In genomic region chr20:55153321-55153720, GRCh38 we compare ENCODE assay signal across 19 cellular contexts.
"Had no signal": no experiment of that assay in that cellular context is flagged by ENCODE, and none has a peak within 500 bp of the region (broad histone marks: within the 10 kb centered on the region; RNA-seq: fewer than 3 reads in every experiment).

No MANE protein-coding gene starts in this region.

- H3K27me3 ChIP-seq: body of pancreas, gastroesophageal sphincter, sigmoid colon, tibial artery had no signal

- H3K4me3 ChIP-seq: body of pancreas, gastroesophageal sphincter, sigmoid colon, tibial artery had no signal

- H3K36me3 ChIP-seq: gastroesophageal sphincter, sigmoid colon, tibial artery had no signal

- DNase-seq: activated CD4-positive, alpha-beta T cell treated with anti-CD3 and anti-CD28 coated beads for 36 hours; activated CD4-positive, alpha-beta T cell treated with anti-CD3 and anti-CD28 coated beads, Interleukin-2, amount 50 U/mL, for 48 hours; activated naive CD4-positive, alpha-beta T cell treated with Interleukin-2 at 50 U/mL for 16 hours; activated naive CD8-positive, alpha-beta T cell treated with anti-CD3 and anti-CD28 coated beads for 36 hours; activated T-cell treated with anti-CD3 and anti-CD28 coated beads, Interleukin-2, amount 50 U/mL, for 48 hours; amniotic stem cell; body of pancreas; head of caudate nucleus; hypothalamus; left cardiac atrium; nephron progenitor cell; nucleus accumbens; posterior cingulate gyrus; sigmoid colon; stimulated activated CD4-positive, alpha-beta T cell treated with anti-CD3 and anti-CD28 coated beads, Interleukin-4, amount 100 ng/mL, for 1 hour; stimulated activated naive CD8-positive, alpha-beta T cell treated with anti-CD3 and anti-CD28 coated beads, Interleukin-15, Interleukin-2, amounts not matched to agents 100 U/mL and 50 U/mL, for 24 hours; T1000; tibial artery had no signal

- H3K9me3 ChIP-seq: body of pancreas, gastroesophageal sphincter, sigmoid colon had no signal

- H3K4me1 ChIP-seq: body of pancreas, gastroesophageal sphincter, sigmoid colon, tibial artery had no signal
